ENCODE assay signal across 22 cellular contexts in the genomic region with DNA sequence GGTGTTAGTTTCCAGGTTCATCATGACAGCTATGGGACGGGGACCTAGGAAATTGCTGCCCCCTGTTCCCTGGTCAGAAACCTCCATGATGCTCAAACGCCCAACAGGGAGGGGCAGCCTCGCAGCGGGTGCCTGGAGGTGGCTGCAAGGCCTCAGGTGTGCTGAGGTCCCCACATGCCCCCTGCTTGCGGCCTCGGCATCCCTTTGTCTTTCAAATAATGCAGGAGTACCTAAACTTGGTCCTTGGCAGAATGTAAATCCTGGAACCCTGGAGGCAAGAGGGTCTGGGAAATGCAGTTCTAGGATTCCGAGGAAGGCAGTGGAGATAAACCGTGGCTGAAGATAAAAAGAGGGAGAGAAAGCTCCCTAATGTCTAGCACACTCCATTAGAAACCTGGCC.
"Had no signal": no experiment of that assay in that cellular context is flagged by ENCODE, and none has a peak within 500 bp of the region (broad histone marks: within the 10 kb centered on the region; RNA-seq: fewer than 3 reads in every experiment).

No MANE protein-coding gene starts in this region.

- H3K4me3 Mint-ChIP-seq: activated naive CD8-positive, alpha-beta T cell treated with anti-CD3 and anti-CD28 coated beads, Interleukin-2, amount 50 U/mL, for 24 hours; activated T-cell treated with anti-CD3 and anti-CD28 coated beads, Interleukin-2, amount 50 U/mL, for 72 hours; natural killer cell treated with Interleukin-12 subunit alpha and Interleukin-12 subunit beta and Interleukin-15 and Interleukin-18, amount 100 ng/mL, for 72 hours; stimulated activated effector memory CD8-positive, alpha-beta T cell treated with anti-CD3 and anti-CD28 coated beads, Interleukin-12 subunit alpha, Interleukin-12 subunit beta, amount 100 ng/mL, for 72 hours had no signal

- H3K4me3 ChIP-seq: coronary artery, gastroesophageal sphincter, left ventricle myocardium inferior, skin epidermis had no signal

- H3K27ac ChIP-seq: coronary artery, epithelial cell of prostate, gastroesophageal sphincter, left ventricle myocardium inferior, parathyroid adenoma, skin epidermis had no signal

- H3K79me2 ChIP-seq: parathyroid adenoma had no signal

- H2AFZ ChIP-seq: parathyroid adenoma had no signal

- H3K27ac Mint-ChIP-seq: activated naive CD8-positive, alpha-beta T cell treated with anti-CD3 and anti-CD28 coated beads, Interleukin-2, amount 50 U/mL, for 24 hours; activated T-cell treated with anti-CD3 and anti-CD28 coated beads, Interleukin-2, amount 50 U/mL, for 72 hours; natural killer cell treated with Interleukin-12 subunit alpha and Interleukin-12 subunit beta and Interleukin-15 and Interleukin-18, amount 100 ng/mL, for 72 hours; stimulated activated effector memory CD8-positive, alpha-beta T cell treated with anti-CD3 and anti-CD28 coated beads, Interleukin-12 subunit alpha, Interleukin-12 subunit beta, amount 100 ng/mL, for 72 hours had no signal

- H3K27me3 ChIP-seq: gastroesophageal sphincter had no signal

- H3K36me3 ChIP-seq: gastroesophageal sphincter, left ventricle myocardium inferior had no signal

- H3K9me3 Mint-ChIP-seq: activated naive CD8-positive, alpha-beta T cell treated with anti-CD3 and anti-CD28 coated beads, Interleukin-2, amount 50 U/mL, for 24 hours; activated T-cell treated with anti-CD3 and anti-CD28 coated beads, Interleukin-2, amount 50 U/mL, for 72 hours; natural killer cell treated with Interleukin-12 subunit alpha and Interleukin-12 subunit beta and Interleukin-15 and Interleukin-18, amount 100 ng/mL, for 72 hours; stimulated activated effector memory CD8-positive, alpha-beta T cell treated with anti-CD3 and anti-CD28 coated beads, Interleukin-12 subunit alpha, Interleukin-12 subunit beta, amount 100 ng/mL, for 72 hours; type B pancreatic cell had no signal

- ATAC-seq: activated naive CD8-positive, alpha-beta T cell treated with anti-CD3 and anti-CD28 coated beads, Interleukin-2, amount 50 U/mL, for 24 hours; activated T-cell treated with anti-CD3 and anti-CD28 coated beads, Interleukin-2, amount 50 U/mL, for 72 hours; gastroesophageal sphincter; natural killer cell treated with Interleukin-12 subunit alpha and Interleukin-12 subunit beta and Interleukin-15 and Interleukin-18, amount 100 ng/mL, for 72 hours; right cardiac atrium; stimulated activated effector memory CD8-positive, alpha-beta T cell treated with anti-CD3 and anti-CD28 coated beads, Interleukin-12 subunit alpha, Interleukin-12 subunit beta, amount 100 ng/mL, for 72 hours had no signal

- H3K9ac ChIP-seq: parathyroid adenoma had no signal

- H3K9me3 ChIP-seq: gastroesophageal sphincter, left ventricle myocardium inferior had no signal

- H3K27me3 Mint-ChIP-seq: activated naive CD8-positive, alpha-beta T cell treated with anti-CD3 and anti-CD28 coated beads, Interleukin-2, amount 50 U/mL, for 24 hours; natural killer cell treated with Interleukin-12 subunit alpha and Interleukin-12 subunit beta and Interleukin-15 and Interleukin-18, amount 100 ng/mL, for 72 hours; type B pancreatic cell had no signal

- H3K4me1 Mint-ChIP-seq: activated naive CD8-positive, alpha-beta T cell treated with anti-CD3 and anti-CD28 coated beads, Interleukin-2, amount 50 U/mL, for 24 hours; stimulated activated effector memory CD8-positive, alpha-beta T cell treated with anti-CD3 and anti-CD28 coated beads, Interleukin-12 subunit alpha, Interleukin-12 subunit beta, amount 100 ng/mL, for 72 hours had no signal

- H3K4me1 ChIP-seq: gastroesophageal sphincter, left ventricle myocardium inferior, parathyroid adenoma had no signal

- DNase-seq: activated CD4-positive, alpha-beta T cell treated with anti-CD3 and anti-CD28 coated beads for 4 hours; activated CD4-positive, alpha-beta T cell treated with anti-CD3 and anti-CD28 coated beads, Interleukin-2, amount 50 U/mL, for 48 hours; activated CD4-positive, CD25-positive, alpha-beta regulatory T cell; activated gamma-delta T cell; activated naive CD4-positive, alpha-beta T cell treated with anti-CD3 and anti-CD28 coated beads, Interleukin-2, amount 50 U/mL, for 16 hours; activated naive CD8-positive, alpha-beta T cell treated with anti-CD3 and anti-CD28 coated beads, Interleukin-2, amount 50 U/mL, for 24 hours; activated T-cell treated with anti-CD3 and anti-CD28 coated beads, Interleukin-2, amount 50 U/mL, for 72 hours; cerebellar nuclear complex; head of caudate nucleus; left ventricle myocardium inferior; mammary epithelial cell; right cardiac atrium; stimulated activated CD4-positive, alpha-beta T cell treated with anti-CD3 and anti-CD28 coated beads, Interleukin-1b, Interleukin-23, amount 100 ng/mL, for 48 hours; T-helper 1 cell had no signal

- H3K36me3 Mint-ChIP-seq: natural killer cell treated with Interleukin-12 subunit alpha and Interleukin-12 subunit beta and Interleukin-15 and Interleukin-18, amount 100 ng/mL, for 72 hours; stimulated activated effector memory CD8-positive, alpha-beta T cell treated with anti-CD3 and anti-CD28 coated beads, Interleukin-12 subunit alpha, Interleukin-12 subunit beta, amount 100 ng/mL, for 72 hours; type B pancreatic cell had no signal
